16 cellular contexts compared by ENCODE assay signal in genomic region chr17:82076018-82076784, GRCh38. TPM values are rescaled to one million over a fixed set of nuclear protein-coding genes. Genes with fewer than 3 reads are reported as not detected.
DNase-seq lines count a peak whose midpoint lies in the region; ATAC-seq, FAIRE-seq and TF ChIP-seq lines count a peak whose summit lies in the region.
"Had no signal": no experiment of that assay in that cellular context is flagged by ENCODE, and none has a peak within 500 bp of the region (broad histone marks: within the 10 kb centered on the region; RNA-seq: fewer than 3 reads in every experiment).

No MANE protein-coding gene starts in this region.

- WGBS in HepG2 (ENCODE audit: low lambda C conversion rate), result 78% methylated on average over 25 of the region's 25 CpGs
- WGBS in smooth muscle cell (ENCODE audit: low lambda C conversion rate), result 92% methylated on average over 23 of the region's 25 CpGs

- no peak overlapping the region for H3K4me2 ChIP-seq in HepG2 (ENCODE audit: low read depth, low read length)
- no peak overlapping the region for H3K4me2 ChIP-seq in smooth muscle cell

- peak; percentile 8 for FAIRE-seq in G401.6 (lab: Jason Lieb, UNC)
- FAIRE-seq in HepG2 (lab: Jason Lieb, UNC), result no peak

- H3K4me3 ChIP-seq in SK-N-MC (no peak overlapping the region), HepG2 (replicated peaks in 1 of 3; ENCODE audit: insufficient read depth in 1 of 3, low read depth in 2 of 3, low read length in 3 of 3) (no peak overlapping the region), smooth muscle cell (no peak overlapping the region)
- H3K4me3 ChIP-seq: adrenal gland, cardiac muscle cell, esophagus muscularis mucosa, left lung, SJCRH30 had no signal

- H3K27me3 ChIP-seq in HepG2 (ENCODE audit: control insufficient read depth in 1 of 2, insufficient read depth in 2 of 2, low read length in 2 of 2), result peaks cover 0 to 5% of the 10 kb centered on the region in 2 experiments; a peak in 2 of 5 replicates
- no peaks in the 10 kb centered on the region for H3K27me3 ChIP-seq in smooth muscle cell (ENCODE audit: low read depth)
- H3K27me3 ChIP-seq: adrenal gland, cardiac muscle cell, esophagus muscularis mucosa, left lung, SJCRH30 had no signal

- no peak for TF ChIP-seq EP300 in HepG2 (IDR thresholded peaks at IDR 0.05; ENCODE audit: low read depth in 2 of 2, low read length in 2 of 2)
- no peak for TF ChIP-seq EP300 in HepG2 (CRISPR knock-in tag; IDR thresholded peaks at IDR 0.05; ENCODE audit: borderline replicate concordance)

- H4K20me1 ChIP-seq in HepG2 (ENCODE audit: insufficient read depth, low read length) (peaks cover 19% of the 10 kb centered on the region; the same call in 1 of the 2 replicates), smooth muscle cell (ENCODE audit: low read depth) (peaks cover 6% of the 10 kb centered on the region)

- POLR2A ChIA-PET in HepG2 (lab: Yijun Ruan, JAX), result interaction anchor here (1.2 to 1.9 kb wide), 6 partner anchors 10 to 30 kb away, joined by 3 to 9 read pairs (median 4); partner anchors contain the start of gene FASN

- H3K9ac ChIP-seq in SK-N-MC (ENCODE audit: insufficient read length) (no peak overlapping the region), HepG2 (ENCODE audit: insufficient read depth, low read depth, low read length) (no peak overlapping the region), smooth muscle cell (ENCODE audit: low read depth) (no peak overlapping the region)

- H3K36me3 ChIP-seq in SK-N-MC (ENCODE audit: insufficient read depth, low read length), result peaks cover 30% of the 10 kb centered on the region; the same call in 1 of the 2 replicates
- H3K36me3 ChIP-seq in HepG2 (replicated peaks in 1 of 2; ENCODE audit: control insufficient read depth in 1 of 2, insufficient read depth in 2 of 2, low read length in 2 of 2), result peaks cover 21 to 28% of the 10 kb centered on the region in 2 experiments
- H3K36me3 ChIP-seq in smooth muscle cell (ENCODE audit: low read depth), result no peaks in the 10 kb centered on the region

- peaks cover 12% of the 10 kb centered on the region for H3K4me1 ChIP-seq in HepG2 (ENCODE audit: insufficient read depth, low read length)
- H3K4me1 ChIP-seq in smooth muscle cell (ENCODE audit: low read depth), result no peaks in the 10 kb centered on the region
- H3K4me1 ChIP-seq: adrenal gland, left lung, SJCRH30 had no signal

- no peaks in the 10 kb centered on the region for H3F3A ChIP-seq in smooth muscle cell (ENCODE audit: low read depth)

- CTCF ChIA-PET in HepG2 (lab: Yijun Ruan, JAX; ENCODE audit: low intra/inter-chr PET ratio, low total read pairs), result no interaction called here

- no TSS peak for BruUV-seq in HepG2 (replicated peaks; lab: Mats Ljungman, UMichigan)

- no peak for DNase-seq in SK-N-MC (ENCODE audit: low read depth, low spot score)
- DNase-seq in HepG2 (ENCODE audit: low spot score), result no peak
- no peak for DNase-seq in smooth muscle cell (lab: John Stamatoyannopoulos, UW; ENCODE audit: unreplicated experiment)
- no peak for DNase-seq in NCI-H2227 treated with DMSO at 0.1 percent for 48 hours (lab: John Stamatoyannopoulos, UW)
- DNase-seq: adrenal gland; EL; left lung; NCI-H187; SJCRH30; stimulated activated naive CD4-positive, alpha-beta T cell treated with Interleukin-2 at 50 U/mL for 16 hours had no signal

- H3K9me3 ChIP-seq in SK-N-MC (ENCODE audit: low read depth, low read length) (no peaks in the 10 kb centered on the region), HepG2 (ENCODE audit: low read length) (no peaks in the 10 kb centered on the region), smooth muscle cell (replicated peaks; ENCODE audit: low read depth) (no peaks in the 10 kb centered on the region)
- H3K9me3 ChIP-seq: adrenal gland, esophagus muscularis mucosa, left lung, SJCRH30 had no signal

- H2AFZ ChIP-seq in HepG2 (ENCODE audit: low read length) (no peak overlapping the region), smooth muscle cell (ENCODE audit: low read depth) (no peak overlapping the region)

- TF ChIP-seq RAD21 in HepG2 (CRISPR knock-in tag; IDR thresholded peaks at IDR 0.05), result peak; percentile 47; the same call in 1 of the 2 replicates

- ATAC-seq in HepG2 (peak; percentile 11), HG03108 (IDR thresholded peaks at IDR 0.05; ENCODE audit: unreplicated experiment) (no peak), GM19324 (IDR thresholded peaks at IDR 0.05; ENCODE audit: low FRiP score, unreplicated experiment) (no peak)

- H3K79me2 ChIP-seq in HepG2 (ENCODE audit: insufficient read depth, low read length) (no peaks in the 10 kb centered on the region), smooth muscle cell (ENCODE audit: low read depth) (no peaks in the 10 kb centered on the region)

- TF ChIP-seq CTCF in 22Rv1 (IDR thresholded peaks at IDR 0.05), result no peak
- no peak for TF ChIP-seq CTCF in HepG2 (CRISPR knock-in tag; IDR thresholded peaks at IDR 0.05)
- no peak for TF ChIP-seq CTCF in smooth muscle cell (IDR thresholded peaks at IDR 0.05; ENCODE audit: borderline replicate concordance, insufficient read depth, poor library complexity, severe bottlenecking)

- TF ChIP-seq POLR2A in HepG2 (IDR thresholded peaks at IDR 0.05; ENCODE audit: insufficient read depth in 1 of 2, low read depth in 2 of 2, low read length in 2 of 2), result peak; percentile 38 to 83; a peak in 3 of 4 replicates

- intact Hi-C loops in HepG2 (cut with micrococcal nuclease; ENCODE audit: unreplicated experiment), result no loop called here

- in situ Hi-C loops in HepG2 (cut with HindIII; ENCODE audit: extremely low pct_ligation_motif_present, low pct_unique_long_range_greater_than_20kb), result no loop called here

- peak overlapping the region; percentile 51 for H3K27ac ChIP-seq in 22Rv1
- H3K27ac ChIP-seq in SK-N-MC, result peak overlapping the region; percentile 56; the same call in 1 of the 2 replicates
- H3K27ac ChIP-seq in HepG2 (ENCODE audit: extremely low read length, insufficient read depth, low read length), result no peak overlapping the region
- no peak overlapping the region for H3K27ac ChIP-seq in smooth muscle cell (ENCODE audit: low read depth)
- H3K27ac ChIP-seq: adrenal gland, esophagus muscularis mucosa, left lung, SJCRH30 had no signal

RNA-seq across cellular contexts. Expression of gene DUS1L, which starts 10.6 kb away (rescaled TPM):
- total RNA-seq in HepG2 (2016; rRNA removed; fragmentation: Illumina TruSeq; extraction: Trizol), result 67.9 and 109 TPM in 2 replicates
- 206 and 220 TPM in 2 replicates for total RNA-seq in HepG2 (2016; cell fraction: cytosol; rRNA removed; fragmentation: Illumina TruSeq; extraction: Trizol; ENCODE audit: low read depth)
- 58.4 and 113 TPM in 2 replicates for total RNA-seq in HepG2 (2016; cell fraction: insoluble cytoplasmic fraction; rRNA removed; fragmentation: Illumina TruSeq; extraction: Trizol)
- total RNA-seq in HepG2 (2016; cell fraction: membrane; rRNA removed; fragmentation: Illumina TruSeq; extraction: Trizol), result 268 and 276 TPM in 2 replicates
- total RNA-seq in HepG2 (2016; cell fraction: nucleus; rRNA removed; fragmentation: Illumina TruSeq; extraction: Trizol), result 69.9 and 102 TPM in 2 replicates
- 81.0 and 108 TPM in 2 replicates for polyA plus RNA-seq in HepG2 (2011; rRNA removed)
- polyA plus RNA-seq in HepG2 (2011; cell fraction: cytosol; rRNA removed), result 64.5 and 97.7 TPM in 2 replicates
- 583 and 668 TPM in 2 replicates for polyA plus RNA-seq in HepG2 (2011; cell fraction: nucleus; rRNA removed)
- 82.7 and 123 TPM in 2 replicates for polyA plus RNA-seq in HepG2 (2012)
- 353 and 384 TPM in 2 replicates for polyA plus RNA-seq in HepG2 (2016; cell fraction: cytosol; fragmentation: Illumina TruSeq; extraction: Trizol; ENCODE audit: low read depth)
- 138 and 172 TPM in 2 replicates for polyA plus RNA-seq in HepG2 (2016; cell fraction: insoluble cytoplasmic fraction; fragmentation: Illumina TruSeq; extraction: Trizol; ENCODE audit: low read depth)
- polyA plus RNA-seq in HepG2 (2016; cell fraction: membrane; fragmentation: Illumina TruSeq; extraction: Trizol; ENCODE audit: low read depth), result 444 and 521 TPM in 2 replicates
- 330 and 339 TPM in 2 replicates for polyA plus RNA-seq in HepG2 (2016; cell fraction: nucleus; fragmentation: Illumina TruSeq; extraction: Trizol; ENCODE audit: insufficient read depth, low read depth)
- polyA minus RNA-seq in HepG2 (2011; rRNA and poly(A)+ RNA removed; ENCODE audit: low replicate concordance), result 47.0 and 79.2 TPM in 2 replicates
- polyA minus RNA-seq in HepG2 (2011; cell fraction: cytosol; rRNA and poly(A)+ RNA removed), result 31.7 and 34.4 TPM in 2 replicates
- polyA minus RNA-seq in HepG2 (2011; cell fraction: nucleus; rRNA and poly(A)+ RNA removed), result 85.7 and 87.9 TPM in 2 replicates
- 30.7 and 49.4 TPM in 2 replicates for total RNA-seq in smooth muscle cell
- 125 and 141 TPM in 2 replicates for polyA plus RNA-seq in smooth muscle cell

RNA-seq across cellular contexts. Expression of gene FASN, which starts 21.8 kb away (rescaled TPM):
- 101 and 192 TPM in 2 replicates for total RNA-seq in HepG2 (2016; rRNA removed; fragmentation: Illumina TruSeq; extraction: Trizol)
- total RNA-seq in HepG2 (2016; cell fraction: cytosol; rRNA removed; fragmentation: Illumina TruSeq; extraction: Trizol; ENCODE audit: low read depth), result 28.4 and 29.9 TPM in 2 replicates
- total RNA-seq in HepG2 (2016; cell fraction: insoluble cytoplasmic fraction; rRNA removed; fragmentation: Illumina TruSeq; extraction: Trizol), result 118 and 157 TPM in 2 replicates
- total RNA-seq in HepG2 (2016; cell fraction: membrane; rRNA removed; fragmentation: Illumina TruSeq; extraction: Trizol), result 63.2 and 68.3 TPM in 2 replicates
- total RNA-seq in HepG2 (2016; cell fraction: nucleus; rRNA removed; fragmentation: Illumina TruSeq; extraction: Trizol), result 147 and 173 TPM in 2 replicates
- 51.7 and 92.4 TPM in 2 replicates for polyA plus RNA-seq in HepG2 (2011; rRNA removed)
- 62.2 and 67.6 TPM in 2 replicates for polyA plus RNA-seq in HepG2 (2011; cell fraction: cytosol; rRNA removed)
- polyA plus RNA-seq in HepG2 (2011; cell fraction: nucleus; rRNA removed), result 516 and 545 TPM in 2 replicates
- polyA plus RNA-seq in HepG2 (2012), result 163 and 245 TPM in 2 replicates
- 24.8 and 25.4 TPM in 2 replicates for polyA plus RNA-seq in HepG2 (2016; cell fraction: cytosol; fragmentation: Illumina TruSeq; extraction: Trizol; ENCODE audit: low read depth)
- polyA plus RNA-seq in HepG2 (2016; cell fraction: insoluble cytoplasmic fraction; fragmentation: Illumina TruSeq; extraction: Trizol; ENCODE audit: low read depth), result 209 and 303 TPM in 2 replicates
- 52.3 and 61.0 TPM in 2 replicates for polyA plus RNA-seq in HepG2 (2016; cell fraction: membrane; fragmentation: Illumina TruSeq; extraction: Trizol; ENCODE audit: low read depth)
- 501 and 529 TPM in 2 replicates for polyA plus RNA-seq in HepG2 (2016; cell fraction: nucleus; fragmentation: Illumina TruSeq; extraction: Trizol; ENCODE audit: insufficient read depth, low read depth)
- 35.6 and 241 TPM in 2 replicates for polyA minus RNA-seq in HepG2 (2011; rRNA and poly(A)+ RNA removed; ENCODE audit: low replicate concordance)
- polyA minus RNA-seq in HepG2 (2011; cell fraction: cytosol; rRNA and poly(A)+ RNA removed), result 226 and 344 TPM in 2 replicates
- polyA minus RNA-seq in HepG2 (2011; cell fraction: nucleus; rRNA and poly(A)+ RNA removed), result 97.7 and 151 TPM in 2 replicates
- total RNA-seq in smooth muscle cell, result 46.6 and 49.4 TPM in 2 replicates
- polyA plus RNA-seq in smooth muscle cell, result 48.4 and 49.3 TPM in 2 replicates

RNA-seq across cellular contexts. Expression of gene GPS1, which starts 24.5 kb away (rescaled TPM):
- total RNA-seq in HepG2 (2016; rRNA removed; fragmentation: Illumina TruSeq; extraction: Trizol), result 106 and 124 TPM in 2 replicates
- total RNA-seq in HepG2 (2016; cell fraction: cytosol; rRNA removed; fragmentation: Illumina TruSeq; extraction: Trizol; ENCODE audit: low read depth), result 87.3 and 88.2 TPM in 2 replicates
- 99.7 and 134 TPM in 2 replicates for total RNA-seq in HepG2 (2016; cell fraction: insoluble cytoplasmic fraction; rRNA removed; fragmentation: Illumina TruSeq; extraction: Trizol)
- 96.5 and 111 TPM in 2 replicates for total RNA-seq in HepG2 (2016; cell fraction: membrane; rRNA removed; fragmentation: Illumina TruSeq; extraction: Trizol)
- 89.5 and 106 TPM in 2 replicates for total RNA-seq in HepG2 (2016; cell fraction: nucleus; rRNA removed; fragmentation: Illumina TruSeq; extraction: Trizol)
- 128 and 161 TPM in 2 replicates for polyA plus RNA-seq in HepG2 (2011; rRNA removed)
- polyA plus RNA-seq in HepG2 (2011; cell fraction: cytosol; rRNA removed), result 107 and 157 TPM in 2 replicates
- 389 and 467 TPM in 2 replicates for polyA plus RNA-seq in HepG2 (2011; cell fraction: nucleus; rRNA removed)
- polyA plus RNA-seq in HepG2 (2012), result 102 and 120 TPM in 2 replicates
- polyA plus RNA-seq in HepG2 (2016; cell fraction: cytosol; fragmentation: Illumina TruSeq; extraction: Trizol; ENCODE audit: low read depth), result 96.5 and 102 TPM in 2 replicates
- polyA plus RNA-seq in HepG2 (2016; cell fraction: insoluble cytoplasmic fraction; fragmentation: Illumina TruSeq; extraction: Trizol; ENCODE audit: low read depth), result 120 and 146 TPM in 2 replicates
- polyA plus RNA-seq in HepG2 (2016; cell fraction: membrane; fragmentation: Illumina TruSeq; extraction: Trizol; ENCODE audit: low read depth), result 103 and 104 TPM in 2 replicates
- polyA plus RNA-seq in HepG2 (2016; cell fraction: nucleus; fragmentation: Illumina TruSeq; extraction: Trizol; ENCODE audit: insufficient read depth, low read depth), result 225 and 229 TPM in 2 replicates
- polyA minus RNA-seq in HepG2 (2011; rRNA and poly(A)+ RNA removed; ENCODE audit: low replicate concordance), result 182 and 265 TPM in 2 replicates
- polyA minus RNA-seq in HepG2 (2011; cell fraction: cytosol; rRNA and poly(A)+ RNA removed), result 76.6 and 80.3 TPM in 2 replicates
- polyA minus RNA-seq in HepG2 (2011; cell fraction: nucleus; rRNA and poly(A)+ RNA removed), result 60.2 and 61.0 TPM in 2 replicates
- total RNA-seq in smooth muscle cell, result 72.0 and 93.7 TPM in 2 replicates
- 134 and 143 TPM in 2 replicates for polyA plus RNA-seq in smooth muscle cell

RNA-seq across cellular contexts. Expression of gene RFNG, which starts 24.6 kb away (rescaled TPM):
- total RNA-seq in HepG2 (2016; rRNA removed; fragmentation: Illumina TruSeq; extraction: Trizol) (27.8 and 64.0 TPM in 2 replicates), smooth muscle cell (20.3 and 27.1 TPM in 2 replicates)
- total RNA-seq in HepG2 (2016; cell fraction: cytosol; rRNA removed; fragmentation: Illumina TruSeq; extraction: Trizol; ENCODE audit: low read depth), result 72.5 and 73.8 TPM in 2 replicates
- total RNA-seq in HepG2 (2016; cell fraction: insoluble cytoplasmic fraction; rRNA removed; fragmentation: Illumina TruSeq; extraction: Trizol), result 23.6 and 61.0 TPM in 2 replicates
- total RNA-seq in HepG2 (2016; cell fraction: membrane; rRNA removed; fragmentation: Illumina TruSeq; extraction: Trizol), result 95.0 and 98.0 TPM in 2 replicates
- 53.3 and 60.7 TPM in 2 replicates for total RNA-seq in HepG2 (2016; cell fraction: nucleus; rRNA removed; fragmentation: Illumina TruSeq; extraction: Trizol)
- polyA plus RNA-seq in HepG2 (2011; rRNA removed) (61.4 and 90.6 TPM in 2 replicates), smooth muscle cell (54.9 and 58.8 TPM in 2 replicates)
- polyA plus RNA-seq in HepG2 (2011; cell fraction: cytosol; rRNA removed), result 36.1 and 62.0 TPM in 2 replicates
- 548 and 733 TPM in 2 replicates for polyA plus RNA-seq in HepG2 (2011; cell fraction: nucleus; rRNA removed)
- polyA plus RNA-seq in HepG2 (2012), result 60.9 and 71.7 TPM in 2 replicates
- 106 and 121 TPM in 2 replicates for polyA plus RNA-seq in HepG2 (2016; cell fraction: cytosol; fragmentation: Illumina TruSeq; extraction: Trizol; ENCODE audit: low read depth)
- polyA plus RNA-seq in HepG2 (2016; cell fraction: insoluble cytoplasmic fraction; fragmentation: Illumina TruSeq; extraction: Trizol; ENCODE audit: low read depth), result 35.7 and 47.7 TPM in 2 replicates
- polyA plus RNA-seq in HepG2 (2016; cell fraction: membrane; fragmentation: Illumina TruSeq; extraction: Trizol; ENCODE audit: low read depth), result 128 and 132 TPM in 2 replicates
- 227 and 229 TPM in 2 replicates for polyA plus RNA-seq in HepG2 (2016; cell fraction: nucleus; fragmentation: Illumina TruSeq; extraction: Trizol; ENCODE audit: insufficient read depth, low read depth)
- polyA minus RNA-seq in HepG2 (2011; rRNA and poly(A)+ RNA removed; ENCODE audit: low replicate concordance), result 12.3 and 58.2 TPM in 2 replicates
- 21.9 and 29.0 TPM in 2 replicates for polyA minus RNA-seq in HepG2 (2011; cell fraction: cytosol; rRNA and poly(A)+ RNA removed)
- polyA minus RNA-seq in HepG2 (2011; cell fraction: nucleus; rRNA and poly(A)+ RNA removed), result 29.7 and 35.9 TPM in 2 replicates

RNA-seq across cellular contexts. Expression of gene DCXR, which starts 38.7 kb away (rescaled TPM):
- total RNA-seq in HepG2 (2016; rRNA removed; fragmentation: Illumina TruSeq; extraction: Trizol) (286 and 311 TPM in 2 replicates), smooth muscle cell (34.9 and 46.4 TPM in 2 replicates)
- 275 and 353 TPM in 2 replicates for total RNA-seq in HepG2 (2016; cell fraction: cytosol; rRNA removed; fragmentation: Illumina TruSeq; extraction: Trizol; ENCODE audit: low read depth)
- total RNA-seq in HepG2 (2016; cell fraction: insoluble cytoplasmic fraction; rRNA removed; fragmentation: Illumina TruSeq; extraction: Trizol), result 302 and 321 TPM in 2 replicates
- total RNA-seq in HepG2 (2016; cell fraction: membrane; rRNA removed; fragmentation: Illumina TruSeq; extraction: Trizol), result 228 and 297 TPM in 2 replicates
- 132 and 152 TPM in 2 replicates for total RNA-seq in HepG2 (2016; cell fraction: nucleus; rRNA removed; fragmentation: Illumina TruSeq; extraction: Trizol)
- polyA plus RNA-seq in HepG2 (2011; rRNA removed) (287 and 290 TPM in 2 replicates), smooth muscle cell (84.4 and 89.4 TPM in 2 replicates)
- polyA plus RNA-seq in HepG2 (2011; cell fraction: cytosol; rRNA removed), result 253 and 424 TPM in 2 replicates
- polyA plus RNA-seq in HepG2 (2011; cell fraction: nucleus; rRNA removed), result 645 and 737 TPM in 2 replicates
- polyA plus RNA-seq in HepG2 (2012), result 190 and 266 TPM in 2 replicates
- polyA plus RNA-seq in HepG2 (2016; cell fraction: cytosol; fragmentation: Illumina TruSeq; extraction: Trizol; ENCODE audit: low read depth), result 398 and 426 TPM in 2 replicates
- polyA plus RNA-seq in HepG2 (2016; cell fraction: insoluble cytoplasmic fraction; fragmentation: Illumina TruSeq; extraction: Trizol; ENCODE audit: low read depth), result 296 and 330 TPM in 2 replicates
- polyA plus RNA-seq in HepG2 (2016; cell fraction: membrane; fragmentation: Illumina TruSeq; extraction: Trizol; ENCODE audit: low read depth), result 308 and 335 TPM in 2 replicates
- 280 and 299 TPM in 2 replicates for polyA plus RNA-seq in HepG2 (2016; cell fraction: nucleus; fragmentation: Illumina TruSeq; extraction: Trizol; ENCODE audit: insufficient read depth, low read depth)
- polyA minus RNA-seq in HepG2 (2011; rRNA and poly(A)+ RNA removed; ENCODE audit: low replicate concordance), result 73.9 and 172 TPM in 2 replicates
- 52.1 and 74.6 TPM in 2 replicates for polyA minus RNA-seq in HepG2 (2011; cell fraction: cytosol; rRNA and poly(A)+ RNA removed)
- 61.5 and 67.5 TPM in 2 replicates for polyA minus RNA-seq in HepG2 (2011; cell fraction: nucleus; rRNA and poly(A)+ RNA removed)

Comparison
In these comparisons a context has a peak if more than half of its experiments do, and no peak if none do; other contexts are left out.
1. H3K27ac ChIP-seq: peak in 22Rv1 (single experiment) and SK-N-MC (single experiment); none in HepG2 (single experiment) and smooth muscle cell (single experiment).